8 cellular contexts compared by ENCODE assay signal in genomic region chr14:29222671-29223268, GRCh38.
A peak's percentile ranks its signal among the peaks of the same experiment; 100 is the strongest.
DNase-seq lines count a peak whose midpoint lies in the region; ATAC-seq and TF ChIP-seq lines count a peak whose summit lies in the region.

No MANE protein-coding gene starts in this region.

- DNase-seq in DMS153 (lab: John Stamatoyannopoulos, UW) (peak; percentile 41), SKM-1 treated with dmso at 0.1 percent for 144 hours (lab: John Stamatoyannopoulos, UW; ENCODE audit: unreplicated experiment) (peak; percentile 4), left kidney (ENCODE audit: low read depth, low spot score) (peak; percentile 59), left colon (no peak), NK-92 (lab: John Stamatoyannopoulos, UW; ENCODE audit: unreplicated experiment) (no peak)
- DNase-seq in activated T-cell treated with anti-CD3 and anti-CD28 coated beads, Interleukin-2, amount 50 U/mL, for 48 hours: no peak

- TF ChIP-seq CTCF in LNCAP (IDR thresholded peaks at IDR 0.05): peak; percentile 86

- ATAC-seq in HG03354 (IDR thresholded peaks at IDR 0.05; ENCODE audit: poor library complexity, severe bottlenecking, unreplicated experiment): no peak
- no peak for ATAC-seq in left colon

- intact Hi-C loops in left colon (cut with DNase I, micrococcal nuclease): no loop called here

Comparison
In these comparisons a context has a peak if more than half of its experiments do, and no peak if none do; other contexts are left out.
1. DNase-seq: peak in DMS153 (single experiment), SKM-1 treated with dmso at 0.1 percent for 144 hours (single experiment) and left kidney (single experiment); none in left colon (0 of 2), NK-92 (single experiment) and activated T-cell treated with anti-CD3 and anti-CD28 coated beads, Interleukin-2, amount 50 U/mL, for 48 hours (0 of 2).